In the genomic region with DNA sequence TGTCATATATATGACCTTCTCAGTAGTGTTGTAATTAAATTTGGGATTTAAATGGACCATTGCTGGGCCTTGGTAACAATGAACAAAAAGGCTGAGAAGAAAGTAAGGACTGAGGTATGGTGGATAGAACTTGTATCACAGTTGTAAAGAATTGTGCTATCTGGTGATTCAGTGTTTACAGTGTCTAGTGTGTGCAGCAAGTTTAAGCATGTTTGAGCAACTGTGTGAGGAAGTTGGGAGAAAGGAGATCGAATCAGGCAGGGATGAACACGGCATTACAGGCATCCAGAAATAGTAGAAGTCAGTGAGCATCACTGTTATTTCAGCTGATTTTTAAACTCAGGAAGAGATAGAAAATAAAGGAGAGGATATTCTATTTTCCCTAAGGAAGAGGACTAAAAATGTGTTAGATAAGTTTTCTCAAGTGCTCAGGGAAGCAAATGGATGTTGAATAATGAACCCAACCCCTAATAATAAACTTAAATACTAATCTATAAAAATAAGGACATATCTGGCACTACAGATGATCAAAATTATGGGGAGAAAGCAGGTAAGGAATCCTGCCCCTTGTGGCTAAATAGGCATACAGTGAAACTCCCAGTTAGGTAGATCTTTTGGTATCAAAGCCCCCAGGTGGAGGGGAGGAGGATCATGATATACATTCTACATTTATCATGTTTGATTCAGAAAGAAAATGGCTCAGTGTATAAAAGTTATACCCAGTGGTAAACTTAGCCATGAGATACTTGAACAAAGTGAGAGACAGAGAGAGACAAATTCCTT, we compare ENCODE assay signal across 10 cellular contexts.
A peak's percentile ranks its signal among the peaks of the same experiment; 100 is the strongest.
DNase-seq lines count a peak whose midpoint lies in the region; ATAC-seq, FAIRE-seq and TF ChIP-seq lines count a peak whose summit lies in the region.
"Had no signal": no experiment of that assay in that cellular context is flagged by ENCODE, and none has a peak within 500 bp of the region (broad histone marks: within the 10 kb centered on the region; RNA-seq: fewer than 3 reads in every experiment).

No MANE protein-coding gene starts in this region.

- no peak overlapping the region for H3K9ac ChIP-seq in KMS-11

- H3K27ac ChIP-seq in KMS-11 = no peak overlapping the region
- H3K27ac ChIP-seq: lower lobe of right lung had no signal

- ATAC-seq in HG03095 (IDR thresholded peaks at IDR 0.05; ENCODE audit: unreplicated experiment) = no peak
- ATAC-seq: lower lobe of right lung, T-helper 17 cell had no signal

- TF ChIP-seq CTCF in GM10266 (IDR thresholded peaks at IDR 0.05; ENCODE audit: control insufficient read depth, insufficient read depth, low read depth, missing control alignments) (peak; percentile 5), KMS-11 (conservative IDR thresholded peaks at IDR 0.05; ENCODE audit: low read depth, low read length) (peak; percentile 35), chondrocyte (IDR thresholded peaks at IDR 0.05) (peak; percentile 44), progenitor cell of endocrine pancreas (IDR thresholded peaks at IDR 0.05; ENCODE audit: unreplicated experiment) (peak; percentile 59)

- H3K4me3 Mint-ChIP-seq in chondrocyte (ENCODE audit: unreplicated experiment) (no peak overlapping the region), progenitor cell of endocrine pancreas (ENCODE audit: low read depth) (no peak overlapping the region)
- H3K4me3 Mint-ChIP-seq: T-helper 17 cell had no signal

- H2AFZ ChIP-seq in KMS-11 (ENCODE audit: low read depth) = no peak overlapping the region

- no peaks in the 10 kb centered on the region for H3K36me3 ChIP-seq in KMS-11 (ENCODE audit: insufficient read depth)
- H3K36me3 ChIP-seq: lower lobe of right lung had no signal

- H3K9me3 Mint-ChIP-seq in chondrocyte (ENCODE audit: low read depth) (no peaks in the 10 kb centered on the region), progenitor cell of endocrine pancreas (ENCODE audit: low read depth) (peaks cover 4% of the 10 kb centered on the region)

- H3K36me3 Mint-ChIP-seq in chondrocyte (ENCODE audit: low read depth) (no peaks in the 10 kb centered on the region), progenitor cell of endocrine pancreas (ENCODE audit: insufficient read depth) (no peaks in the 10 kb centered on the region)

- no peak overlapping the region for H3K4me2 ChIP-seq in KMS-11

- H4K20me1 ChIP-seq in KMS-11 (ENCODE audit: insufficient read depth) = no peaks in the 10 kb centered on the region

- no peaks in the 10 kb centered on the region for H3K4me1 Mint-ChIP-seq in chondrocyte (ENCODE audit: low read depth)
- H3K4me1 Mint-ChIP-seq in progenitor cell of endocrine pancreas (ENCODE audit: low read depth) = peaks cover 4% of the 10 kb centered on the region
- H3K4me1 Mint-ChIP-seq: T-helper 17 cell had no signal

- no peaks in the 10 kb centered on the region for H3K27me3 ChIP-seq in KMS-11 (ENCODE audit: insufficient read depth, low read depth)

- peaks cover 2% of the 10 kb centered on the region for H3K27me3 Mint-ChIP-seq in chondrocyte (ENCODE audit: low read depth)
- no peaks in the 10 kb centered on the region for H3K27me3 Mint-ChIP-seq in progenitor cell of endocrine pancreas
- H3K27me3 Mint-ChIP-seq: T-helper 17 cell had no signal

- DNase-seq in GM10266 (ENCODE audit: extremely low spot score) = no peak
- DNase-seq in chondrocyte (ENCODE audit: low spot score) = no peak
- no peak for DNase-seq in progenitor cell of endocrine pancreas (ENCODE audit: low spot score, unreplicated experiment)
- no peak for DNase-seq in HTR-8/SVneo (ENCODE audit: insufficient read length, low spot score)
- no peak for DNase-seq in stimulated activated CD4-positive, alpha-beta T cell treated with anti-CD3 and anti-CD28 coated beads, Interleukin-4, amount 100 ng/mL, for 24 hours
- DNase-seq: central memory CD4-positive, alpha-beta T cell; lower lobe of right lung; T-helper 17 cell had no signal

- no peaks in the 10 kb centered on the region for H3K4me1 ChIP-seq in KMS-11 (ENCODE audit: low read depth, poor library complexity, severe bottlenecking)
- H3K4me1 ChIP-seq: lower lobe of right lung had no signal

- no peak overlapping the region for H3K4me3 ChIP-seq in KMS-11 (IDR thresholded peaks at IDR 0.05; ENCODE audit: insufficient read depth, low read depth, low read length)
- H3K4me3 ChIP-seq: lower lobe of right lung had no signal

- no peak overlapping the region for H3K27ac Mint-ChIP-seq in chondrocyte (ENCODE audit: unreplicated experiment)
- no peak overlapping the region for H3K27ac Mint-ChIP-seq in progenitor cell of endocrine pancreas
- H3K27ac Mint-ChIP-seq: T-helper 17 cell had no signal

- H3K79me2 ChIP-seq in KMS-11 (ENCODE audit: insufficient read depth, low read depth) = no peaks in the 10 kb centered on the region

- FAIRE-seq in HTR-8/SVneo (lab: Jason Lieb, UNC) = no peak

Comparison
In these comparisons a context has a peak if more than half of its experiments do, and no peak if none do; other contexts are left out.
1. CTCF ChIP-seq: peak in every context shown above with its lines; median percentile 59 in progenitor cell of endocrine pancreas; 44 in chondrocyte; 35 in KMS-11; 5 in GM10266.